8 cellular contexts compared by ENCODE assay signal in the genomic region with DNA sequence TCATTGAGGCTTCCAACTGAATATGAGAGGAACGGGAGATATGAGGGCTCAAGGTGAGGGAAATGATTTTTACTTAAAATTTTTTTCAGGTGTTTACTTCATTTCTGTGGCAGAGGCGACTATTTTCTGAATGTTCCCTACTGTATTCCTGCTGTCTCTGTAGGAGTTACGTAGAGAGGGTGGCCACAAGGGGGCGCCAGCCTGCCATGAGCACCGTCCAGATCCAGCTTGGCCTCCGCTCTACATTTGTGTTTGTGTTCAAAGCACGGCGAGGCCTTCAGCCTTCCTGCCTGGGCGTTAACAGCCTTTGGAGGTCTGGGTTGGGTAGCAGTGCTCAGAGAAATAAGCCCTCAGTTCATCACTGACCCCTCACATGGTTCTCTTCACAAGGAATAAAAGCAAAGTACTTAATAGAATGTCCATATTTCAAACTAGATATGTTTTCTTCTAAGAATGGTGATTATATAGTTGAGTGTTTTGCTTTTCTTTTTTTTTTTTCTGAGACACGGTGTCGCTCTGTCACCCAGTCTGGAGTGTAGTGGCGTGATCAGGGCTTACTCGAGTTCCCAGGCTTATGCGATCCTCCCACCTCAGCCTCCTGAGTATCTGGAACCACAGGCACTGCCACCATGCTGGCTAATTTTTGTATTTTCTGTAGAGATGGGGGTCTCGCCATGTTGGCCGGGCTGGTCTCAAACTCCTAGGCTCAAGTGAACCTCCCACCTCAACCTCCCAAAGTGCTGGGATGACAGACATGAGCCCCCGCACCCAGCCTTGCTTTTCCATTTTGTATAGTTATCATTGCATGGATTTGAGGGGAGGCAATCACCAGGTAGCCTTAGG. TPM values are rescaled to one million over a fixed set of nuclear protein-coding genes. Genes with fewer than 3 reads are reported as not detected.
DNase-seq lines count a peak whose midpoint lies in the region; ATAC-seq and TF ChIP-seq lines count a peak whose summit lies in the region.

No MANE protein-coding gene starts in this region.

- ATAC-seq in GM23338: peak; percentile 99
- no peak for ATAC-seq in GM19035 (IDR thresholded peaks at IDR 0.05; ENCODE audit: unreplicated experiment)

- H3K27me3 ChIP-seq in GM23338 (ENCODE audit: insufficient read depth): no peaks in the 10 kb centered on the region
- H3K27me3 ChIP-seq in layer of hippocampus (ENCODE audit: control insufficient read depth, insufficient read depth, low read length): no peaks in the 10 kb centered on the region

- no peaks in the 10 kb centered on the region for H3K9me2 ChIP-seq in GM23338 (ENCODE audit: insufficient read depth)

- H3K4me2 ChIP-seq in GM23338: no peak overlapping the region

- no peak overlapping the region for H2AFZ ChIP-seq in GM23338

- H3K4me3 ChIP-seq in AG09309 (ENCODE audit: control insufficient read depth, low read depth, low read length): no peak overlapping the region
- no peak overlapping the region for H3K4me3 ChIP-seq in GM23338

- H3F3A ChIP-seq in GM23338 (replicated peaks; ENCODE audit: low read depth): peaks cover 14% of the 10 kb centered on the region; the same call in 1 of the 2 replicates

- peaks cover 4% of the 10 kb centered on the region; the same call in 2 of the 3 replicates for H3K4me1 Mint-ChIP-seq in GM23338

- DNase-seq in AG09309 (ENCODE audit: low read depth): peak; percentile 43
- peak; percentile 95 for DNase-seq in GM23338 (ENCODE audit: low spot score)
- DNase-seq in NCI-H345 (lab: John Stamatoyannopoulos, UW): peak; percentile 77
- peak; percentile 64 to 76 for DNase-seq in activated CD4-positive, alpha-beta T cell treated with anti-CD3 and anti-CD28 coated beads for 24 hours (ENCODE audit: low read depth in 2 of 2)
- peak; percentile 86 to 92 for DNase-seq in cerebellar nuclear complex (lab: John Stamatoyannopoulos, UW)
- DNase-seq in stimulated activated CD4-positive, alpha-beta T cell treated with anti-CD3 and anti-CD28 coated beads, Interleukin-1b, Interleukin-23, amount 100 ng/mL, for 4 hours (ENCODE audit: low read depth in 2 of 2): peak; percentile 73 to 76

- H4K20me1 ChIP-seq in GM23338 (replicated peaks; ENCODE audit: insufficient read depth): no peaks in the 10 kb centered on the region; the same call in 1 of the 2 replicates

- H3K27ac ChIP-seq in GM23338 (ENCODE audit: low read depth) (0 out of 2 replicates have a peak overlapping the region, but pooled peaks have one; percentile 3), layer of hippocampus (ENCODE audit: low read depth, low read length) (peak overlapping the region; percentile 21)

- H3K9me3 Mint-ChIP-seq in GM23338: no peaks in the 10 kb centered on the region

- TF ChIP-seq CTCF in AG09309 (IDR thresholded peaks at IDR 0.05; ENCODE audit: control insufficient read depth, insufficient read depth, low read depth, low read length, missing control alignments) (peak; percentile 97), GM23338 (conservative IDR thresholded peaks at IDR 0.05; ENCODE audit: low read depth in 2 of 2) (peak; percentile 95 to 98)

- no peaks in the 10 kb centered on the region for H3K4me1 ChIP-seq in GM23338 (ENCODE audit: insufficient read depth)

- H3K36me3 ChIP-seq in GM23338 (ENCODE audit: insufficient read depth): peaks cover 25% of the 10 kb centered on the region

- H3K79me2 ChIP-seq in GM23338 (replicated peaks; ENCODE audit: insufficient read depth): peaks cover 5% of the 10 kb centered on the region; the same call in 1 of the 2 replicates

- H3K4me3 Mint-ChIP-seq in GM23338: no peak overlapping the region

- H3K27me3 Mint-ChIP-seq in GM23338 (ENCODE audit: insufficient read depth, low read depth, poor library complexity): peaks cover 3% of the 10 kb centered on the region

- peaks cover 45% of the 10 kb centered on the region for H3K36me3 Mint-ChIP-seq in GM23338 (ENCODE audit: low read depth)

- H3K27ac Mint-ChIP-seq in GM23338: no peak overlapping the region; the same call in 1 of the 2 replicates

TF ChIP-seq in GM23338, 12 proteins besides CTCF, POLR2A, EP300 and RAD21:
- no peak for TF ChIP-seq ETS1 (IDR thresholded peaks at IDR 0.05)
- TF ChIP-seq STAT1 (IDR thresholded peaks at IDR 0.05; ENCODE audit: unreplicated experiment): no peak
- TF ChIP-seq, protein P1, sequence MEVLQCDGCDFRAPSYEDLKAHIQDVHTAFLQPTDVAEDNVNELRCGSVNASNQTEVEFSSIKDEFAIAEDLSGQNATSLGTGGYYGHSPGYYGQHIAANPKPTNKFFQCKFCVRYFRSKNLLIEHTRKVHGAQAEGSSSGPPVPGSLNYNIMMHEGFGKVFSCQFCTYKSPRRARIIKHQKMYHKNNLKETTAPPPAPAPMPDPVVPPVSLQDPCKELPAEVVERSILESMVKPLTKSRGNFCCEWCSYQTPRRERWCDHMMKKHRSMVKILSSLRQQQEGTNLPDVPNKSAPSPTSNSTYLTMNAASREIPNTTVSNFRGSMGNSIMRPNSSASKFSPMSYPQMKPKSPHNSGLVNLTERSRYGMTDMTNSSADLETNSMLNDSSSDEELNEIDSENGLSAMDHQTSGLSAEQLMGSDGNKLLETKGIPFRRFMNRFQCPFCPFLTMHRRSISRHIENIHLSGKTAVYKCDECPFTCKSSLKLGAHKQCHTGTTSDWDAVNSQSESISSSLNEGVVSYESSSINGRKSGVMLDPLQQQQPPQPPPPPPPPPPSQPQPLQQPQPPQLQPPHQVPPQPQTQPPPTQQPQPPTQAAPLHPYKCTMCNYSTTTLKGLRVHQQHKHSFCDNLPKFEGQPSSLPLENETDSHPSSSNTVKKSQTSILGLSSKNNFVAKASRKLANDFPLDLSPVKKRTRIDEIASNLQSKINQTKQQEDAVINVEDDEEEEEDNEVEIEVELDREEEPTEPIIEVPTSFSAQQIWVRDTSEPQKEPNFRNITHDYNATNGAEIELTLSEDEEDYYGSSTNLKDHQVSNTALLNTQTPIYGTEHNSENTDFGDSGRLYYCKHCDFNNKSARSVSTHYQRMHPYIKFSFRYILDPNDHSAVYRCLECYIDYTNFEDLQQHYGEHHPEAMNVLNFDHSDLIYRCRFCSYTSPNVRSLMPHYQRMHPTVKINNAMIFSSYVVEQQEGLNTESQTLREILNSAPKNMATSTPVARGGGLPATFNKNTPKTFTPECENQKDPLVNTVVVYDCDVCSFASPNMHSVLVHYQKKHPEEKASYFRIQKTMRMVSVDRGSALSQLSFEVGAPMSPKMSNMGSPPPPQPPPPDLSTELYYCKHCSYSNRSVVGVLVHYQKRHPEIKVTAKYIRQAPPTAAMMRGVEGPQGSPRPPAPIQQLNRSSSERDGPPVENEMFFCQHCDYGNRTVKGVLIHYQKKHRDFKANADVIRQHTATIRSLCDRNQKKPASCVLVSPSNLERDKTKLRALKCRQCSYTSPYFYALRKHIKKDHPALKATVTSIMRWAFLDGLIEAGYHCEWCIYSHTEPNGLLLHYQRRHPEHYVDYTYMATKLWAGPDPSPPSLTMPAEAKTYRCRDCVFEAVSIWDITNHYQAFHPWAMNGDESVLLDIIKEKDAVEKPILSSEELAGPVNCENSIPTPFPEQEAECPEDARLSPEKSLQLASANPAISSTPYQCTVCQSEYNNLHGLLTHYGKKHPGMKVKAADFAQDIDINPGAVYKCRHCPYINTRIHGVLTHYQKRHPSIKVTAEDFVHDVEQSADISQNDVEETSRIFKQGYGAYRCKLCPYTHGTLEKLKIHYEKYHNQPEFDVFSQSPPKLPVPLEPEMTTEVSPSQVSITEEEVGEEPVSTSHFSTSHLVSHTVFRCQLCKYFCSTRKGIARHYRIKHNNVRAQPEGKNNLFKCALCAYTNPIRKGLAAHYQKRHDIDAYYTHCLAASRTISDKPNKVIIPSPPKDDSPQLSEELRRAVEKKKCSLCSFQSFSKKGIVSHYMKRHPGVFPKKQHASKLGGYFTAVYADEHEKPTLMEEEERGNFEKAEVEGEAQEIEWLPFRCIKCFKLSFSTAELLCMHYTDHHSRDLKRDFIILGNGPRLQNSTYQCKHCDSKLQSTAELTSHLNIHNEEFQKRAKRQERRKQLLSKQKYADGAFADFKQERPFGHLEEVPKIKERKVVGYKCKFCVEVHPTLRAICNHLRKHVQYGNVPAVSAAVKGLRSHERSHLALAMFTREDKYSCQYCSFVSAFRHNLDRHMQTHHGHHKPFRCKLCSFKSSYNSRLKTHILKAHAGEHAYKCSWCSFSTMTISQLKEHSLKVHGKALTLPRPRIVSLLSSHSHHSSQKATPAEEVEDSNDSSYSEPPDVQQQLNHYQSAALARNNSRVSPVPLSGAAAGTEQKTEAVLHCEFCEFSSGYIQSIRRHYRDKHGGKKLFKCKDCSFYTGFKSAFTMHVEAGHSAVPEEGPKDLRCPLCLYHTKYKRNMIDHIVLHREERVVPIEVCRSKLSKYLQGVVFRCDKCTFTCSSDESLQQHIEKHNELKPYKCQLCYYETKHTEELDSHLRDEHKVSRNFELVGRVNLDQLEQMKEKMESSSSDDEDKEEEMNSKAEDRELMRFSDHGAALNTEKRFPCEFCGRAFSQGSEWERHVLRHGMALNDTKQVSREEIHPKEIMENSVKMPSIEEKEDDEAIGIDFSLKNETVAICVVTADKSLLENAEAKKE (CRISPR knock-in tag; IDR thresholded peaks at IDR 0.05): no peak
- TF ChIP-seq JUNB (IDR thresholded peaks at IDR 0.05; ENCODE audit: unreplicated experiment): no peak

RNA-seq across cellular contexts. Expression of gene CKB, which starts 22.3 kb away (rescaled TPM):
- total RNA-seq in GM23338 (2014; rRNA removed; shearing (Covaris generic)): 504 and 604 TPM in 2 replicates
- 846 and 852 TPM in 2 replicates for polyA plus RNA-seq in GM23338 (2016; fragmentation: Nextera tagmentation; extraction: Ambion mirVana)

RNA-seq across cellular contexts. Expression of gene TRMT61A, which starts 28.6 kb away (rescaled TPM):
- 22.0 and 28.2 TPM in 2 replicates for total RNA-seq in GM23338 (2014; rRNA removed; shearing (Covaris generic))
- 13.2 and 13.4 TPM in 2 replicates for polyA plus RNA-seq in GM23338 (2016; fragmentation: Nextera tagmentation; extraction: Ambion mirVana)

Comparison
In these comparisons a context has a peak if more than half of its experiments do, and no peak if none do; other contexts are left out.
1. DNase-seq: peak in every context shown above with its lines; median percentile 95 in GM23338; 89 in cerebellar nuclear complex; 77 in NCI-H345; 74 in stimulated activated CD4-positive, alpha-beta T cell treated with anti-CD3 and anti-CD28 coated beads, Interleukin-1b, Interleukin-23, amount 100 ng/mL, for 4 hours; 70 in activated CD4-positive, alpha-beta T cell treated with anti-CD3 and anti-CD28 coated beads for 24 hours; 43 in AG09309.